ENCODE assay signal across 8 cellular contexts in the genomic region with DNA sequence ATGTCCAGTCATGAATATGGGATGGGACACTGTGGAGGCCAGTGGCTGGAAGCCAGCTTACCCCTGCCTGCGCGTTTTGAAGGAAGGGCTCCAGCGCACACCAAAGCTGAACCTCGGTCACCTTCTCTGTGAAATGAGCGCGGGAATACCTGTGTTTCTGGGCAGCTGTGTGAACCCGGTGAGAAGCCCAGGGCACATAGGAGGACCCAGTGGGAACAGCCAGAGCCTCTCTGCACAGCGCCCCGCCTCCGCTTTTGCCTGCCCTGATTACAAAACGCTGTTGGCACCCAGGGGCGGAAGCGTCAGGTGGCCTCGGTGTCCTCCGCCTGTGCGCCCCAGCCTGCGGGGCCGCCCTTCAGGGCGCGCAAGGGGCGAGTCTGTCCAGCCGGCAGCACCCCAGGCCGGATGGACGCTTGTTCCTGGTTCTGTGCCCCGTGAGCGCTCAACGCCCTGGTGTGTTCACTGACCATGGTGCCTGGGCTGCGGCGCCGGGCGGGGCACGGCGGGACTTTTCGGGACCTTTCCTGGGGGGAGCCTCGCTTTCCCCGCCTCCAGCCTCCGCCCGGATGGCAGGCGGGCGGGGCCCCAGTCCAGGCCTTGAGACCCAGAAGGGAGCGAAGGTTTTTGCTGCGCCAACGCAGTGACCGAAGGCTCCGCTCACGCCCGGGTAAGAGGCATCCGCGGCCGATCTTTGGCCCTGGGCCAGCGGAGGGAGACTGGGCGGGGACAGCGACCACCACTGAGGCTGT. TPM values are rescaled to one million over a fixed set of nuclear protein-coding genes. Genes with fewer than 3 reads are reported as not detected.
DNase-seq lines count a peak whose midpoint lies in the region; ATAC-seq and TF ChIP-seq lines count a peak whose summit lies in the region.

Gene SQOR, plus strand, starts transcription at position 588 of the 749 bp plus-strand sequence. CDS start 23,895 bp downstream, outside the sequence.

- ATAC-seq in HG02798 (IDR thresholded peaks at IDR 0.05; ENCODE audit: poor library complexity, unreplicated experiment): peak; percentile 80

- no peaks in the 10 kb centered on the region for H3K9me3 ChIP-seq in muscle layer of duodenum (ENCODE audit: control insufficient read depth in 1 of 2, low read length in 2 of 2)

- TF ChIP-seq CTCF in epithelial cell of esophagus (IDR thresholded peaks at IDR 0.05; ENCODE audit: insufficient read depth, low read depth, low read length, missing control alignments): no peak

- H3K27me3 ChIP-seq in muscle layer of duodenum (ENCODE audit: low read depth, low read length): no peaks in the 10 kb centered on the region

- DNase-seq in NCI-H2081 (lab: John Stamatoyannopoulos, UW) (peak; percentile 37 to 59), NCI-H2081 treated with DMSO at 0.1 percent for 48 hours (lab: John Stamatoyannopoulos, UW) (no peak), NCI-H460 (ENCODE audit: extremely low read depth, low read depth) (peak; percentile 58), epithelial cell of esophagus (ENCODE audit: low read depth) (peak; percentile 85)
- DNase-seq in activated CD8-positive, alpha-beta memory T cell treated with anti-CD3 and anti-CD28 coated beads, Interleukin-2, amount 50 U/mL, for 48 hours: peak; percentile 85
- peak; percentile 50 to 55 for DNase-seq in stimulated activated CD8-positive, alpha-beta memory T cell treated with anti-CD3 and anti-CD28 coated beads, Interleukin-7, amount 100 ng/mL, for 48 hours (ENCODE audit: extremely low read depth in 1 of 2, low read depth in 1 of 2)

- peak within 1 kb of the TSS; percentile 93 for H3K27ac ChIP-seq in muscle layer of duodenum (ENCODE audit: low read length)

- peaks cover 7 to 18% of the 10 kb centered on the region in 2 donors for H3K4me1 ChIP-seq in muscle layer of duodenum (ENCODE audit: control insufficient read depth in 1 of 2, insufficient read depth in 2 of 2, low read length in 2 of 2)

- peak within 1 kb of the TSS; percentile 86 for H3K4me3 ChIP-seq in epithelial cell of esophagus (ENCODE audit: low read length)
- H3K4me3 ChIP-seq in muscle layer of duodenum (ENCODE audit: low read depth in 1 of 2, low read length in 2 of 2): peak within 1 kb of the TSS; percentile 85 to 93

- no peaks in the 10 kb centered on the region for H3K36me3 ChIP-seq in muscle layer of duodenum (ENCODE audit: control insufficient read depth in 1 of 2, insufficient read depth in 2 of 2, low read length in 2 of 2)

RNA-seq across cellular contexts. Expression of gene SQOR, which starts in this region (rescaled TPM):
- 22.3 and 23.6 TPM in 2 replicates for total RNA-seq in NCI-H460 (2014; rRNA removed; shearing (Covaris generic))
- polyA plus RNA-seq in NCI-H460 (2014; cell fraction: nucleus; rRNA removed): 8.7 and 14.3 TPM in 2 replicates
